Comparison of ENCODE assay signal across 28 cellular contexts in the genomic region with DNA sequence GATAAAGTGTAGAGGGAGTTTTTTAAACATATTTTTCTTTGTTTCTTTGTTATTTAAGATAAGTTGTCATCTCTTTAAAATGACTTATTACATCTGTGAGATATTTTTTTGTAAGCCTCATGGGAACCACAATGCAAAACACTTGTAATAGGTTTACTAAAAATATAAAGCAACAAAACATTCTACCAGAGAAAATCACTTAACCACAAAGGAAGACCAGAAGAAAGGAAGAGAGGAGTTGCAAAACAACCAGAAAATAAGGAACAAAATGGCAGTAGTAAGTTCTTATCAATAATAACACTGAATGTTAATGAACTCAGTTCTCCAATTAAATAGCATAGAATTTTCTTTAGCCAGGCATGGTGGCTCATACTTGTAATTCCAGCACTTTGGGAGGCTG.
"Had no signal": no experiment of that assay in that cellular context is flagged by ENCODE, and none has a peak within 500 bp of the region (broad histone marks: within the 10 kb centered on the region; RNA-seq: fewer than 3 reads in every experiment).

No MANE protein-coding gene starts in this region.

- DNase-seq: activated CD4-positive, alpha-beta T cell treated with anti-CD3 and anti-CD28 coated beads, Interleukin-2, amount 10 ng/mL, durations not matched to agents 24 days and 14 days; activated CD8-positive, alpha-beta memory T cell treated with anti-CD3 and anti-CD28 coated beads, Interleukin-2, amount 10 ng/mL, durations not matched to agents 7 days and 5 days; activated CD8-positive, alpha-beta T cell treated with anti-CD3 and anti-CD28 coated beads for 36 hours; adrenal gland; dorsolateral prefrontal cortex; effector memory CD8-positive, alpha-beta T cell; foreskin melanocyte; glutamatergic neuron; immature natural killer cell; lower lobe of right lung; mesendoderm; mucosa of descending colon; nephron progenitor cell; nucleus accumbens; right cardiac atrium; stimulated activated CD4-positive, alpha-beta T cell treated with anti-CD3 and anti-CD28 coated beads, Interleukin-2, amount 100 ng/mL, for 24 hours; testis; trophoblast cell; uterus had no signal

- H3K9me3 ChIP-seq: adrenal gland, breast epithelium, lower lobe of right lung, testis had no signal

- H3K9ac ChIP-seq: parathyroid adenoma had no signal

- H3K4me1 ChIP-seq: adrenal gland, breast epithelium, lower lobe of right lung, parathyroid adenoma, testis, uterus had no signal

- H3K4me3 ChIP-seq: adrenal gland, breast epithelium, dorsolateral prefrontal cortex, hepatocyte, lower lobe of right lung, mucosa of descending colon, skin epidermis, testis, uterus had no signal

- H3K27ac ChIP-seq: adrenal gland, breast epithelium, dorsolateral prefrontal cortex, hepatocyte, lower lobe of right lung, parathyroid adenoma, skin epidermis, testis, uterus, VCaP had no signal

- ATAC-seq: activated CD4-positive, CD25-positive, alpha-beta regulatory T cell treated with anti-CD3 and anti-CD28 coated beads, Interleukin-2, amount 50 U/mL, for 24 hours; activated CD8-positive, alpha-beta memory T cell treated with anti-CD3 and anti-CD28 coated beads, Interleukin-2, amount 10 ng/mL, durations not matched to agents 7 days and 5 days; activated CD8-positive, alpha-beta T cell treated with anti-CD3 and anti-CD28 coated beads for 36 hours; effector memory CD8-positive, alpha-beta T cell; esophagus mucosa; left lobe of liver; lower lobe of right lung; mucosa of descending colon; right cardiac atrium; stimulated activated memory B cell treated with anti-CD40 and anti-IgM and Interleukin-4, amounts not matched to agents 10 μg/mL and 1 μg/mL and 100 μg/mL, for 72 hours had no signal

- H3K36me3 ChIP-seq: adrenal gland, breast epithelium, lower lobe of right lung, uterus had no signal

- H3K27me3 ChIP-seq: adrenal gland, breast epithelium, dorsolateral prefrontal cortex, hepatocyte, testis, uterus had no signal
